In the genomic region with DNA sequence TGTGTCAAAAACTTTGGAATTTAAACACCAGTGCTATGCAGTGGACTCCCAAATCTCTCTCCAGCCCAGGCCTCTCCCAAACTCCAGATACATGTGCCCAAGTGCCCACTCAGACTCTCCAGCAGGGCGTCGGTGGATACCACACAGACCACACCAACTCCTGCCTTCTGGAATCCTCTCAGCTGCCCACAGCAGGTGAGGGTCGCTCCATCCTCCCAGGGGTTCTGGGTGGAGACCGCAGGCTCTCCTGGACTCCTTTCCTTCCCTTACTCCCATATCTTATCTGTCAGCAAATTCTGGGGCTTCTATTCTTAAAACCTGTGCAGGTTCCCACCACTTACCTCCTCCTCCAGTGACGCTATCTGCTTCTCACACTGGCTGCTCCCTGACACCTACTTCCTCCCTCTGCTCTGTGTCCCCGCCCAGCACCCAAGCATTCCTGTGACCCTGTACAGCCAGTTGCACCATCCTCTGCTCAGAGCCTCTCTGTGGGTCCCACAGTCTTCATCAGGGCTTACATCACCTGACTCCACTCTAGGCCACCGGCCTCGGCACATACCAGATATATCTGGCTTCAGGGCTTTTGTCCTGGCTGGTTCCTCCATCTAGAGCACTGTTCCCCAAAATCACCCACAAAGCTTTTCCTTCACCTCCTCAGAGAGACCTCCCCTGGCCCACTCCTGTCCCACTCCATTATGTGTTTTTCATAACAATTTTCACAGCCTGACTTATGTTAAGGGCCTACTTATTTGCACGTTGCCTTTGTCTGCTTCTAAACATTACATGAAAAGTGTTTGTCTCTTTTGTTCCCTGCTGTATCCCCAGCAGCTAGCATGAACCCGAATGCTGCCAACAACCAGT, we compare ENCODE assay signal across 21 cellular contexts. TPM values are rescaled to one million over a fixed set of nuclear protein-coding genes. Genes with fewer than 3 reads are reported as not detected.
A peak's percentile ranks its signal among the peaks of the same experiment; 100 is the strongest.
DNase-seq lines count a peak whose midpoint lies in the region; ATAC-seq and TF ChIP-seq lines count a peak whose summit lies in the region.
"Had no signal": no experiment of that assay in that cellular context is flagged by ENCODE, and none has a peak within 500 bp of the region (broad histone marks: within the 10 kb centered on the region; RNA-seq: fewer than 3 reads in every experiment).

No MANE protein-coding gene starts in this region.

- no peak overlapping the region for H3K23ac ChIP-seq in mesendoderm (ENCODE audit: low read length)

- H3K27me3 ChIP-seq in Karpas-422 (ENCODE audit: low read length) (no peaks in the 10 kb centered on the region), neutrophil (no peaks in the 10 kb centered on the region), mesendoderm (ENCODE audit: insufficient read depth, low read length, poor library complexity) (no peaks in the 10 kb centered on the region)
- H3K27me3 ChIP-seq: colonic mucosa had no signal

- peaks cover 23% of the 10 kb centered on the region for H3K4me1 Mint-ChIP-seq in activated naive CD4-positive, alpha-beta T cell treated with anti-CD3 and anti-CD28 coated beads for 36 hours (ENCODE audit: low read depth)
- H3K4me1 Mint-ChIP-seq in chondrocyte (ENCODE audit: low read depth) = peaks cover 36% of the 10 kb centered on the region

- H3K9me2 ChIP-seq in Karpas-422 (replicated peaks; ENCODE audit: insufficient read depth, low read length) = no peaks in the 10 kb centered on the region

- H4K5ac ChIP-seq in mesendoderm (ENCODE audit: low read length) = no peak overlapping the region

- no peak overlapping the region for H2AFZ ChIP-seq in Karpas-422 (ENCODE audit: low read length)
- H2AFZ ChIP-seq: GM23248 had no signal

- ATAC-seq in GM21515 (IDR thresholded peaks at IDR 0.05; ENCODE audit: unreplicated experiment) = no peak
- ATAC-seq: left ventricle myocardium superior had no signal

- no peak overlapping the region for H3K4me3 Mint-ChIP-seq in activated naive CD4-positive, alpha-beta T cell treated with anti-CD3 and anti-CD28 coated beads for 36 hours
- no peak overlapping the region for H3K4me3 Mint-ChIP-seq in chondrocyte (ENCODE audit: unreplicated experiment)

- peaks cover 32% of the 10 kb centered on the region for H3K36me3 Mint-ChIP-seq in activated naive CD4-positive, alpha-beta T cell treated with anti-CD3 and anti-CD28 coated beads for 36 hours (ENCODE audit: low read depth)
- peaks cover 15% of the 10 kb centered on the region for H3K36me3 Mint-ChIP-seq in chondrocyte (ENCODE audit: low read depth)

- no CpG with 5 or more reads among the region's 10 CpGs for WGBS in mesendoderm (ENCODE audit: extremely low coverage, insufficient coverage, low lambda C conversion rate)

- H3K79me2 ChIP-seq in Karpas-422 (ENCODE audit: low read length) (peaks cover 32% of the 10 kb centered on the region), mesendoderm (ENCODE audit: control insufficient read depth, insufficient read depth, low read length) (peaks cover 13% of the 10 kb centered on the region)

- peak overlapping the region; percentile 97; the same call in 1 of the 2 replicates for H3K9ac ChIP-seq in Karpas-422 (ENCODE audit: low read length)
- H3K9ac ChIP-seq in mesendoderm (ENCODE audit: low read length) = no peak overlapping the region
- H3K9ac ChIP-seq: GM23248 had no signal

- H2AK5ac ChIP-seq in mesendoderm (ENCODE audit: low read length) = no peak overlapping the region

- no peak overlapping the region for H3K56ac ChIP-seq in mesendoderm (ENCODE audit: low read length)

- H2BK5ac ChIP-seq in mesendoderm (ENCODE audit: low read length) = no peak overlapping the region

- no peak overlapping the region for H4K8ac ChIP-seq in mesendoderm (ENCODE audit: low read depth, low read length)

- H3K18ac ChIP-seq in mesendoderm (ENCODE audit: low read length) = no peak overlapping the region

- H3K9me3 Mint-ChIP-seq in activated naive CD4-positive, alpha-beta T cell treated with anti-CD3 and anti-CD28 coated beads for 36 hours = no peaks in the 10 kb centered on the region
- H3K9me3 Mint-ChIP-seq in chondrocyte (ENCODE audit: low read depth) = peaks cover under 1% of the 10 kb centered on the region
- H3K9me3 Mint-ChIP-seq: activated T-helper 2 cell treated with anti-CD3 and anti-CD28 coated beads, Interferon-gamma antibody, Interleukin-2, Interleukin-4, amounts not matched to agents 10 μg/mL and 5 μg/mL and 100 μg/mL, durations not matched to agents 14 hours and 24 hours and 36 hours had no signal

- no peaks in the 10 kb centered on the region for H3K27me3 Mint-ChIP-seq in activated naive CD4-positive, alpha-beta T cell treated with anti-CD3 and anti-CD28 coated beads for 36 hours (ENCODE audit: low read depth)
- H3K27me3 Mint-ChIP-seq in chondrocyte (ENCODE audit: low read depth) = no peaks in the 10 kb centered on the region

- no peak overlapping the region for H2BK120ac ChIP-seq in mesendoderm (ENCODE audit: low read depth, low read length)

- no peak overlapping the region for H3K4me3 ChIP-seq in Karpas-422 (ENCODE audit: low read length)
- no peak overlapping the region for H3K4me3 ChIP-seq in neutrophil (ENCODE audit: low read depth in 1 of 2, low read length in 1 of 2)
- no peak overlapping the region for H3K4me3 ChIP-seq in mesendoderm (ENCODE audit: low read length)
- H3K4me3 ChIP-seq: colonic mucosa, smooth muscle cell, thoracic aorta had no signal

- peaks cover 10% of the 10 kb centered on the region for H3K79me1 ChIP-seq in mesendoderm (ENCODE audit: low read length)

- H3K4me2 ChIP-seq in Karpas-422 (ENCODE audit: low read depth, low read length, poor library complexity, severe bottlenecking) = peak overlapping the region; percentile 73
- H3K4me2 ChIP-seq in mesendoderm (ENCODE audit: low read length) = no peak overlapping the region
- H3K4me2 ChIP-seq: smooth muscle cell had no signal

- TF ChIP-seq CTCF in chondrocyte (IDR thresholded peaks at IDR 0.05) = no peak
- no peak for TF ChIP-seq CTCF in neutrophil (IDR thresholded peaks at IDR 0.05)

- CTCF ChIA-PET in activated naive CD4-positive, alpha-beta T cell treated with anti-CD3 and anti-CD28 coated beads for 36 hours (lab: Charles Lee) = interaction anchor here (2.8 kb wide), 1 partner anchor 7 kb away, joined by 19 read pairs; no protein-coding TSS in a partner anchor

- intact Hi-C loops in activated naive CD4-positive, alpha-beta T cell treated with anti-CD3 and anti-CD28 coated beads for 36 hours (cut with micrococcal nuclease) = loop anchor here (5.0 to 10.0 kb wide), 3 partner anchors 87 to 415 kb away; no protein-coding TSS in a partner anchor

- peak overlapping the region; percentile 70; the same call in 1 of the 2 replicates for H3K27ac ChIP-seq in Karpas-422 (ENCODE audit: low read length)
- H3K27ac ChIP-seq in neutrophil = peak overlapping the region; percentile 5
- no peak overlapping the region for H3K27ac ChIP-seq in mesendoderm (ENCODE audit: low read depth, low read length)
- H3K27ac ChIP-seq: colonic mucosa, GM23248, thoracic aorta had no signal

- peaks cover 45% of the 10 kb centered on the region for H3K4me1 ChIP-seq in Karpas-422 (ENCODE audit: low read length)
- peaks cover 33 to 52% of the 10 kb centered on the region in 2 experiments for H3K4me1 ChIP-seq in neutrophil (ENCODE audit: control insufficient read depth in 1 of 2, insufficient read depth in 1 of 2, low read depth in 1 of 2, low read length in 1 of 2)
- no peaks in the 10 kb centered on the region for H3K4me1 ChIP-seq in mesendoderm (ENCODE audit: control insufficient read depth, low read depth, low read length)

- peaks cover 22% of the 10 kb centered on the region for H3K36me3 ChIP-seq in Karpas-422 (ENCODE audit: insufficient read depth, low read length)
- H3K36me3 ChIP-seq in neutrophil = peaks cover 21% of the 10 kb centered on the region
- H3K36me3 ChIP-seq in mesendoderm (ENCODE audit: control insufficient read depth, insufficient read depth, low read length) = peaks cover 2% of the 10 kb centered on the region

- no peaks in the 10 kb centered on the region for H4K20me1 ChIP-seq in Karpas-422 (ENCODE audit: insufficient read depth, low read depth, low read length)

- no peak overlapping the region for H2BK15ac ChIP-seq in mesendoderm (replicated peaks; ENCODE audit: low read depth)

- peak overlapping the region; percentile 46 for H3K27ac Mint-ChIP-seq in activated naive CD4-positive, alpha-beta T cell treated with anti-CD3 and anti-CD28 coated beads for 36 hours
- peak overlapping the region; percentile 17 for H3K27ac Mint-ChIP-seq in chondrocyte (ENCODE audit: unreplicated experiment)

- no peaks in the 10 kb centered on the region for H3K9me3 ChIP-seq in Karpas-422 (ENCODE audit: low read length)
- H3K9me3 ChIP-seq in neutrophil = no peaks in the 10 kb centered on the region
- H3K9me3 ChIP-seq: colonic mucosa, thoracic aorta had no signal

- no peak overlapping the region for H3K4ac ChIP-seq in mesendoderm (ENCODE audit: low read depth, low read length)

- DNase-seq in activated naive CD4-positive, alpha-beta T cell treated with anti-CD3 and anti-CD28 coated beads for 36 hours = no peak
- no peak for DNase-seq in activated naive CD4-positive, alpha-beta T cell treated with Interleukin-2 at 50 U/mL for 16 hours
- no peak for DNase-seq in Karpas-422
- peak; percentile 59 for DNase-seq in chondrocyte (ENCODE audit: low spot score)
- no peak for DNase-seq in mesendoderm
- no peak for DNase-seq in KG1 (lab: John Stamatoyannopoulos, UW)
- DNase-seq: activated CD4-positive, alpha-beta T cell treated with anti-CD3 and anti-CD28 coated beads for 48 hours; foreskin fibroblast; GM23248; IMR-90; left ventricle myocardium superior; NCI-H1048; NCI-H2107; NCI-H524 treated with DMSO at 0.1 percent for 48 hours; SHP77 had no signal

RNA-seq across cellular contexts. Expression of gene IMP4, which starts 2.6 kb away (rescaled TPM):
- 100 to 1,000 TPM; 120 to 128 TPM for total RNA-seq in activated naive CD4-positive, alpha-beta T cell treated with anti-CD3 and anti-CD28 coated beads for 36 hours
- 233 and 379 TPM in 2 replicates for total RNA-seq in Karpas-422 (2014; rRNA removed; shearing (Covaris generic); ENCODE audit: low replicate concordance)
- 43.5 to 50.1 TPM (median 48.4 TPM) in 3 replicates for total RNA-seq in chondrocyte
- polyA plus RNA-seq in mesendoderm (2013, experiment 1 of 2) = 106 TPM
- 114 TPM for polyA plus RNA-seq in mesendoderm (2013, experiment 2 of 2)

RNA-seq across cellular contexts. Expression of gene PTPN18, which starts 15.7 kb away (rescaled TPM):
- 10 to 100 TPM; 24.7 to 25.3 TPM for total RNA-seq in activated naive CD4-positive, alpha-beta T cell treated with anti-CD3 and anti-CD28 coated beads for 36 hours
- total RNA-seq in Karpas-422 (2014; rRNA removed; shearing (Covaris generic); ENCODE audit: low replicate concordance) = 229 and 264 TPM in 2 replicates
- 24.0 to 31.9 TPM (median 26.0 TPM) in 3 replicates for total RNA-seq in chondrocyte
- polyA plus RNA-seq in mesendoderm (2013, experiment 1 of 2) = 9.1 TPM
- 9.1 TPM for polyA plus RNA-seq in mesendoderm (2013, experiment 2 of 2)
